Comparison of ENCODE assay signal across 1 cellular context in the genomic region with DNA sequence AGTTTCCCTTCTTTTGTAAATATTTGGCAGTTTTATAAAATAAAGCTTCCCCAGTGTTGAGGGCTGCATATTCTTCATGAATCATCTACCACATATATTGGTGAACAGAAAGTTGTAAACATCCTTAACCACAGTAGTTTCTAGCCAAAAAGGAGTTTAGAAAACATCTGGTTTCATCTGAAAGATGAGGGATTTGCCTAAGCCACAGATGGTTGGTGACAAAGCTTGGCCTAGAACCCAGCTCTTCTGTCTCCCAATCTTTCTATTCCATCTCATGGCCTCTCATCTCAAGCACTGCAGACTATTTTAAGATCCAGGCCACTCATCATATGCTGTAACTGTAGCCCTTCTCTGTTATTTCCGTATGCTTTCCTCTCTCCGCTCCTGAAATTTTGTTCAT.
TF ChIP-seq lines count a peak whose summit lies in the region.

No MANE protein-coding gene starts in this region.

TF ChIP-seq in IMR-90, 13 proteins besides CTCF, POLR2A, EP300 and RAD21:
- TF ChIP-seq SMC3 (IDR thresholded peaks at IDR 0.05; ENCODE audit: low read depth, low read length) (no peak), RCOR1 (IDR thresholded peaks at IDR 0.05; ENCODE audit: insufficient replicate concordance, low read length) (no peak), NFE2L2 (IDR thresholded peaks at IDR 0.05; ENCODE audit: low read depth, low read length) (no peak), CEBPB (IDR thresholded peaks at IDR 0.05; ENCODE audit: low read depth, low read length) (no peak), CHD1 (IDR thresholded peaks at IDR 0.05; ENCODE audit: low read depth, low read length) (no peak), FOS (IDR thresholded peaks at IDR 0.05; ENCODE audit: low read depth, low read length) (no peak), RFX5 (IDR thresholded peaks at IDR 0.05; ENCODE audit: low read depth, low read length) (no peak), MAFK (IDR thresholded peaks at IDR 0.05; ENCODE audit: low read depth, low read length) (no peak), MXI1 (IDR thresholded peaks at IDR 0.05; ENCODE audit: borderline replicate concordance, low read depth, low read length) (no peak)
- TF ChIP-seq, protein P1, sequence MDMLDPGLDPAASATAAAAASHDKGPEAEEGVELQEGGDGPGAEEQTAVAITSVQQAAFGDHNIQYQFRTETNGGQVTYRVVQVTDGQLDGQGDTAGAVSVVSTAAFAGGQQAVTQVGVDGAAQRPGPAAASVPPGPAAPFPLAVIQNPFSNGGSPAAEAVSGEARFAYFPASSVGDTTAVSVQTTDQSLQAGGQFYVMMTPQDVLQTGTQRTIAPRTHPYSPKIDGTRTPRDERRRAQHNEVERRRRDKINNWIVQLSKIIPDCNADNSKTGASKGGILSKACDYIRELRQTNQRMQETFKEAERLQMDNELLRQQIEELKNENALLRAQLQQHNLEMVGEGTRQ (IDR thresholded peaks at IDR 0.05; ENCODE audit: low read depth, low read length) = no peak
- TF ChIP-seq, protein P2, sequence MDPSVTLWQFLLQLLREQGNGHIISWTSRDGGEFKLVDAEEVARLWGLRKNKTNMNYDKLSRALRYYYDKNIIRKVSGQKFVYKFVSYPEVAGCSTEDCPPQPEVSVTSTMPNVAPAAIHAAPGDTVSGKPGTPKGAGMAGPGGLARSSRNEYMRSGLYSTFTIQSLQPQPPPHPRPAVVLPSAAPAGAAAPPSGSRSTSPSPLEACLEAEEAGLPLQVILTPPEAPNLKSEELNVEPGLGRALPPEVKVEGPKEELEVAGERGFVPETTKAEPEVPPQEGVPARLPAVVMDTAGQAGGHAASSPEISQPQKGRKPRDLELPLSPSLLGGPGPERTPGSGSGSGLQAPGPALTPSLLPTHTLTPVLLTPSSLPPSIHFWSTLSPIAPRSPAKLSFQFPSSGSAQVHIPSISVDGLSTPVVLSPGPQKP (IDR thresholded peaks at IDR 0.05; ENCODE audit: borderline replicate concordance, low read depth, low read length) = no peak
